Comparison of ENCODE assay signal across 18 cellular contexts in the genomic region with DNA sequence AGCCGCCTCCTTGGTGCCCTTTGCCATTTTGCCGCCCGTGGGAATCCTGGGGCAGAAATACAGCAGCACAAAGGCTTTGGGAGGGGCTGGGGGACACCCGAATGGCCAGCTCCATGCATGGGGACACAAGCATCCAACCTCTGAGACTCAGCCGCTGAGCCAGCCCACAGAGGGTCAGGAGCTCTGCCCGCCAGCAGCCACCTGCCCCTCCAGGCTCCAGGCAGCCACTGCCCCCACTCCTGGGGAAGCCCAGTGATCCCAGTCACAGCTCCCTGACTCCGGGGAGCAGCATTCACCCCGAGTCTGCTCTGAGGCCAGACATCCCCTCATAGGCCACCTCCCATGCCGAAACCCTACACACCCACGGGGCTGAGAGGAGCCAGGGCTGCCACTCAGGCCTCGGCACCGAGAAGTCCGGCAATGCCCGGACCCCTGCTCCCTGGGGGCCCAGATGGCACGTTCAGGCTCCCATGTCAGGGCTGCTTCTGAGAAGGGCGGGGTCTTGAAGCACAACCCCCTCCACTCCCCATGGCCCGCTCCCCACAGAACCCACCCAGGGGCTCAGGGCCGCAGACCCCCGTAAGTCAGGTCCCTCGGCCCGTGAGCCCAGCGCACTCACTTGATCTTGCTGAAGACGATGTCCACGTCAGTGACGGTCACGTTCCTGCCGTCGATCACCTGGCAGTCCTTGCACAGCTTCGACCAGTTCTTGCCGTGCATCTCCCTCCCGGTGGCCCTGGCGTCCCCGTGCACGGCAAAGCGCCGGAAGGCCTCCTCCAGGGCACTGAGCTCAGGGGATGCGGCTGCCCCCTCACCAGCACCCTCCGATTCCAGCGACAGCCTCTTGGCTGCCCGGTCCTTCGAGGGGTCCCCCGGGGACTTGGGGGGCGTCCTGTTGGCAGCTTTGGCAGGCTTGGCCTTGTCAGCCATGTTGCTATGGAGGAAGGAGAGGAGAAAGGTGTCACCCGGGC. TPM values are rescaled to one million over a fixed set of nuclear protein-coding genes. Genes with fewer than 3 reads are reported as not detected.
DNase-seq lines count a peak whose midpoint lies in the region; ATAC-seq, FAIRE-seq and TF ChIP-seq lines count a peak whose summit lies in the region.
"Had no signal": no experiment of that assay in that cellular context is flagged by ENCODE, and none has a peak within 500 bp of the region (broad histone marks: within the 10 kb centered on the region; RNA-seq: fewer than 3 reads in every experiment).

No MANE protein-coding gene starts in this region.

- no peak for TF ChIP-seq EP300 in sigmoid colon (IDR thresholded peaks at IDR 0.05)

- no peak for ATAC-seq in GM21576 (IDR thresholded peaks at IDR 0.05; ENCODE audit: unreplicated experiment)
- ATAC-seq in GM23338: no peak
- ATAC-seq: A549; CD8-positive, alpha-beta T cell had no signal

- no peaks in the 10 kb centered on the region for H3K36me3 ChIP-seq in right atrium auricular region
- H3K36me3 ChIP-seq in sigmoid colon: peaks cover 0 to 5% (median 2%) of the 10 kb centered on the region in 4 donors
- no peaks in the 10 kb centered on the region for H3K36me3 ChIP-seq in GM23338 (ENCODE audit: insufficient read depth)

- H3K9me2 ChIP-seq in GM23338 (ENCODE audit: insufficient read depth): no peaks in the 10 kb centered on the region

- H3K27me3 Mint-ChIP-seq in GM23338 (ENCODE audit: insufficient read depth, low read depth, poor library complexity): peaks cover 20% of the 10 kb centered on the region

- H3K4me3 Mint-ChIP-seq in GM23338: no peak overlapping the region
- H3K4me3 Mint-ChIP-seq: CD8-positive, alpha-beta T cell; T-helper 1 cell treated with Interleukin-12 subunit alpha and Interleukin-12 subunit beta and Interleukin-4 antibody, amounts not matched to agents 30 μg/mL and 1 μg/mL, for 36 hours had no signal

- H3K9me3 Mint-ChIP-seq in GM23338: peaks cover 2% of the 10 kb centered on the region; the same call in 1 of the 3 replicates
- H3K9me3 Mint-ChIP-seq: CD8-positive, alpha-beta T cell; T-helper 1 cell treated with Interleukin-12 subunit alpha and Interleukin-12 subunit beta and Interleukin-4 antibody, amounts not matched to agents 30 μg/mL and 1 μg/mL, for 36 hours had no signal

- H3K27ac ChIP-seq in right atrium auricular region (no peak overlapping the region), sigmoid colon (no peak overlapping the region), GM23338 (ENCODE audit: low read depth) (no peak overlapping the region)
- H3K27ac ChIP-seq: A549 had no signal

- no peak overlapping the region for H2AFZ ChIP-seq in GM23338

- H3K36me3 Mint-ChIP-seq in GM23338 (ENCODE audit: low read depth): no peaks in the 10 kb centered on the region; the same call in 2 of the 3 replicates
- H3K36me3 Mint-ChIP-seq: CD8-positive, alpha-beta T cell had no signal

- H3K9me3 ChIP-seq in right atrium auricular region (no peaks in the 10 kb centered on the region), sigmoid colon (no peaks in the 10 kb centered on the region)
- H3K9me3 ChIP-seq: A549 had no signal

- no peaks in the 10 kb centered on the region for H4K20me1 ChIP-seq in GM23338 (replicated peaks; ENCODE audit: insufficient read depth)

- no peak for TF ChIP-seq POLR2A in sigmoid colon (IDR thresholded peaks at IDR 0.05)

- TF ChIP-seq CTCF in right atrium auricular region (IDR thresholded peaks at IDR 0.05) (no peak), sigmoid colon (IDR thresholded peaks at IDR 0.05) (no peak), GM23338 (conservative IDR thresholded peaks at IDR 0.05; ENCODE audit: low read depth in 2 of 2) (no peak)

- peak; percentile 26 for DNase-seq in activated CD4-positive, CD25-positive, alpha-beta regulatory T cell treated with anti-CD3 and anti-CD28 coated beads, Interleukin-2, amount 50 U/mL, for 72 hours
- no peak for DNase-seq in activated CD4-positive, CD25-positive, alpha-beta regulatory T cell (lab: John Stamatoyannopoulos, UW)
- DNase-seq in HTR-8/SVneo (ENCODE audit: insufficient read length, low spot score) (no peak), right atrium auricular region (ENCODE audit: low spot score) (peak; percentile 48), sigmoid colon (peak; percentile 60), GM23338 (ENCODE audit: low spot score) (no peak), COR-L47 (lab: John Stamatoyannopoulos, UW) (no peak)
- DNase-seq: activated CD4-positive, alpha-beta T cell treated with anti-CD3 and anti-CD28 coated beads for 48 hours; foreskin melanocyte; NCI-H187 treated with DMSO at 0.1 percent for 48 hours; RPMI8226; stimulated activated CD4-positive, alpha-beta T cell treated with anti-CD3 and anti-CD28 coated beads, Interleukin-1b, Interleukin-23, amount 100 ng/mL, for 48 hours; trophoblast cell had no signal

- H3K79me2 ChIP-seq in GM23338 (replicated peaks; ENCODE audit: insufficient read depth): no peaks in the 10 kb centered on the region

- H3K4me3 ChIP-seq in right atrium auricular region (no peak overlapping the region), sigmoid colon (no peak overlapping the region), GM23338 (no peak overlapping the region)
- H3K4me3 ChIP-seq: A549 had no signal

- H3K27me3 ChIP-seq in right atrium auricular region: no peaks in the 10 kb centered on the region
- no peaks in the 10 kb centered on the region for H3K27me3 ChIP-seq in sigmoid colon
- H3K27me3 ChIP-seq in GM23338 (ENCODE audit: insufficient read depth): 0 out of 2 replicates have a peak, but pooled peaks cover 4% of the 10 kb centered on the region

- no peaks in the 10 kb centered on the region for H3F3A ChIP-seq in GM23338 (replicated peaks; ENCODE audit: low read depth)

- H3K27ac Mint-ChIP-seq in GM23338: no peak overlapping the region
- H3K27ac Mint-ChIP-seq: CD8-positive, alpha-beta T cell; T-helper 1 cell treated with Interleukin-12 subunit alpha and Interleukin-12 subunit beta and Interleukin-4 antibody, amounts not matched to agents 30 μg/mL and 1 μg/mL, for 36 hours had no signal

- H3K4me2 ChIP-seq in GM23338: no peak overlapping the region
- H3K4me2 ChIP-seq: A549 had no signal

- 85 to 86% methylated on average over 44 of the region's 44 CpGs for WGBS in sigmoid colon, 2 donors

- intact Hi-C loops in sigmoid colon (cut with DNase I): no loop called here

- H3K4me1 Mint-ChIP-seq in GM23338: peaks cover 6% of the 10 kb centered on the region

- H3K4me1 ChIP-seq in right atrium auricular region: peaks cover 0 to 26% of the 10 kb centered on the region in 2 donors
- H3K4me1 ChIP-seq in sigmoid colon: peaks cover 0 to 34% (median 29%) of the 10 kb centered on the region in 4 donors
- H3K4me1 ChIP-seq in GM23338 (ENCODE audit: insufficient read depth): no peaks in the 10 kb centered on the region

- peak; percentile 88 for FAIRE-seq in HTR-8/SVneo (lab: Jason Lieb, UNC)
- FAIRE-seq: A549, islet of Langerhans had no signal

TF ChIP-seq in GM23338, 12 proteins besides CTCF, POLR2A, EP300 and RAD21 (continues in another document):
- TF ChIP-seq EZH2 (IDR thresholded peaks at IDR 0.05; ENCODE audit: low read depth, unreplicated experiment): no peak

RNA-seq across cellular contexts. Expression of a gene that starts 15.7 kb away (rescaled TPM):
- total RNA-seq in right atrium auricular region (10 to 100 TPM; 12.2 to 15.7 TPM), sigmoid colon (10 to 100 TPM in 1 of 4 donors, 1 to 10 TPM in 3; 7.1 to 15.5 (median 7.6) TPM)
- polyA plus RNA-seq in sigmoid colon (1 to 10 TPM in 2 of 3 donors, under 1 TPM in 1; 0.60 to 3.2 (median 2.6) TPM), GM23338 (2016; fragmentation: Nextera tagmentation; extraction: Ambion mirVana) (0.38 and 0.48 TPM in 2 replicates)
- 1.4 and 1.8 TPM in 2 replicates for total RNA-seq in GM23338 (2014; rRNA removed; shearing (Covaris generic))

Comparison
In these comparisons a context has a peak if more than half of its experiments do, and no peak if none do; other contexts are left out.
1. DNase-seq: peak in activated CD4-positive, CD25-positive, alpha-beta regulatory T cell treated with anti-CD3 and anti-CD28 coated beads, Interleukin-2, amount 50 U/mL, for 72 hours (single experiment), right atrium auricular region (single experiment) and sigmoid colon (single experiment); none in activated CD4-positive, CD25-positive, alpha-beta regulatory T cell (0 of 4), HTR-8/SVneo (single experiment), GM23338 (single experiment) and COR-L47 (single experiment).